ENCODE assay signal across 1 cellular context in the genomic region with DNA sequence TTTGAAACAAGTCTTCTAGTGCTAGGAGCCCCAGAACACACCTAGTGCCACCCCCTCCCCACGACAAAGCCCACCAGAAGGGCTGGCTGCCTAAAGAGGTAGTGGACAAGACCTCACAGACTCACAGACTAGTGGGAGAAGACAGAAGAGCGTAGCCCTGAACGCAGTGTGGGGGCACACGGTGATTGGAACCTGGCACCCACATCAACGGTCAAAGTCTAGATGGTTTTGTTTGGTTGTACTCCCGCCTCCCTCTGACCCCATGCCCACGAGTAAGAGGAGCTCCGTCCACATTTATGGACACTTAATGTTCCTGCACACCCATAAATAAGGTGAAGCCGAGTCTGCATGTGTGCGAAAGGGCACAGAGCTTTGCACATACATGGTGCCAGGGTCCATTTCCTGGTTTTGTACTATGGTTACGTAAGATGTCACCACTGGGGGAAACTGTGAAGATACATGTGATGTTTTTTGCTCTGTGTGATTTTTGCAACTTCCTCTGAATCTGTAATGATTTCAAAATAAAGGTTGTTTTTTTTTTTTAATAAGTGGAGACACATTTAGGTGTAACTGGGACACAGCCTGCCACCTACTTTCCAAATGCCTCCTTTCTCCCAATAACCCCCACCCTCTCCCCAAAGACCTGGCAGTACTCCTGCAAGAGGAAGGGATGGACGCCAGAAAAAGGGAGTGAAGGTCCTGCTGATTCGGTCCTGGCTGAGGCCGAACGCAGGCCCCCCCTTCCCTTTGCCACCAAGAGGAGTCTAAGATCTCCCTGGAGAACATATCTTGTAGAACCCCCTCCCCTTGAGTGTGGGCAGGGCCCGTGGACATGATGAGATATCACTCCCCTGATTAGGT.
TF ChIP-seq lines count a peak whose summit lies in the region.

No MANE protein-coding gene starts in this region.

TF ChIP-seq in liver, 16 proteins besides CTCF, POLR2A, EP300 and RAD21 (continued from another document):
- TF ChIP-seq, protein P1, sequence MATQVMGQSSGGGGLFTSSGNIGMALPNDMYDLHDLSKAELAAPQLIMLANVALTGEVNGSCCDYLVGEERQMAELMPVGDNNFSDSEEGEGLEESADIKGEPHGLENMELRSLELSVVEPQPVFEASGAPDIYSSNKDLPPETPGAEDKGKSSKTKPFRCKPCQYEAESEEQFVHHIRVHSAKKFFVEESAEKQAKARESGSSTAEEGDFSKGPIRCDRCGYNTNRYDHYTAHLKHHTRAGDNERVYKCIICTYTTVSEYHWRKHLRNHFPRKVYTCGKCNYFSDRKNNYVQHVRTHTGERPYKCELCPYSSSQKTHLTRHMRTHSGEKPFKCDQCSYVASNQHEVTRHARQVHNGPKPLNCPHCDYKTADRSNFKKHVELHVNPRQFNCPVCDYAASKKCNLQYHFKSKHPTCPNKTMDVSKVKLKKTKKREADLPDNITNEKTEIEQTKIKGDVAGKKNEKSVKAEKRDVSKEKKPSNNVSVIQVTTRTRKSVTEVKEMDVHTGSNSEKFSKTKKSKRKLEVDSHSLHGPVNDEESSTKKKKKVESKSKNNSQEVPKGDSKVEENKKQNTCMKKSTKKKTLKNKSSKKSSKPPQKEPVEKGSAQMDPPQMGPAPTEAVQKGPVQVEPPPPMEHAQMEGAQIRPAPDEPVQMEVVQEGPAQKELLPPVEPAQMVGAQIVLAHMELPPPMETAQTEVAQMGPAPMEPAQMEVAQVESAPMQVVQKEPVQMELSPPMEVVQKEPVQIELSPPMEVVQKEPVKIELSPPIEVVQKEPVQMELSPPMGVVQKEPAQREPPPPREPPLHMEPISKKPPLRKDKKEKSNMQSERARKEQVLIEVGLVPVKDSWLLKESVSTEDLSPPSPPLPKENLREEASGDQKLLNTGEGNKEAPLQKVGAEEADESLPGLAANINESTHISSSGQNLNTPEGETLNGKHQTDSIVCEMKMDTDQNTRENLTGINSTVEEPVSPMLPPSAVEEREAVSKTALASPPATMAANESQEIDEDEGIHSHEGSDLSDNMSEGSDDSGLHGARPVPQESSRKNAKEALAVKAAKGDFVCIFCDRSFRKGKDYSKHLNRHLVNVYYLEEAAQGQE (IDR thresholded peaks at IDR 0.05): peak; percentile 83
- TF ChIP-seq, protein P2, sequence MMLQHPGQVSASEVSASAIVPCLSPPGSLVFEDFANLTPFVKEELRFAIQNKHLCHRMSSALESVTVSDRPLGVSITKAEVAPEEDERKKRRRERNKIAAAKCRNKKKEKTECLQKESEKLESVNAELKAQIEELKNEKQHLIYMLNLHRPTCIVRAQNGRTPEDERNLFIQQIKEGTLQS (IDR thresholded peaks at IDR 0.05): peak; percentile 89
- TF ChIP-seq EGR1 (IDR thresholded peaks at IDR 0.05; ENCODE audit: low read depth in 2 of 2) (peak; percentile 87 to 96), SP1 (IDR thresholded peaks at IDR 0.05) (peak; percentile 100), FOXA2 (IDR thresholded peaks at IDR 0.05) (peak; percentile 85), RXRA (IDR thresholded peaks at IDR 0.05) (peak; percentile 99 to 100), JUND (IDR thresholded peaks at IDR 0.05) (peak; percentile 87 to 98), YY1 (IDR thresholded peaks at IDR 0.05) (peak; percentile 86), NR2F2 (IDR thresholded peaks at IDR 0.05) (peak; percentile 83), HNF4G (IDR thresholded peaks at IDR 0.05) (peak; percentile 99), TAF1 (conservative IDR thresholded peaks at IDR 0.05) (peak; percentile 73), HNF4A (conservative IDR thresholded peaks at IDR 0.05) (peak; percentile 98 to 99)
- TF ChIP-seq, protein P3, sequence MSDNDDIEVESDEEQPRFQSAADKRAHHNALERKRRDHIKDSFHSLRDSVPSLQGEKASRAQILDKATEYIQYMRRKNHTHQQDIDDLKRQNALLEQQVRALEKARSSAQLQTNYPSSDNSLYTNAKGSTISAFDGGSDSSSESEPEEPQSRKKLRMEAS (IDR thresholded peaks at IDR 0.05): peak; percentile 100
- TF ChIP-seq, protein P4, sequence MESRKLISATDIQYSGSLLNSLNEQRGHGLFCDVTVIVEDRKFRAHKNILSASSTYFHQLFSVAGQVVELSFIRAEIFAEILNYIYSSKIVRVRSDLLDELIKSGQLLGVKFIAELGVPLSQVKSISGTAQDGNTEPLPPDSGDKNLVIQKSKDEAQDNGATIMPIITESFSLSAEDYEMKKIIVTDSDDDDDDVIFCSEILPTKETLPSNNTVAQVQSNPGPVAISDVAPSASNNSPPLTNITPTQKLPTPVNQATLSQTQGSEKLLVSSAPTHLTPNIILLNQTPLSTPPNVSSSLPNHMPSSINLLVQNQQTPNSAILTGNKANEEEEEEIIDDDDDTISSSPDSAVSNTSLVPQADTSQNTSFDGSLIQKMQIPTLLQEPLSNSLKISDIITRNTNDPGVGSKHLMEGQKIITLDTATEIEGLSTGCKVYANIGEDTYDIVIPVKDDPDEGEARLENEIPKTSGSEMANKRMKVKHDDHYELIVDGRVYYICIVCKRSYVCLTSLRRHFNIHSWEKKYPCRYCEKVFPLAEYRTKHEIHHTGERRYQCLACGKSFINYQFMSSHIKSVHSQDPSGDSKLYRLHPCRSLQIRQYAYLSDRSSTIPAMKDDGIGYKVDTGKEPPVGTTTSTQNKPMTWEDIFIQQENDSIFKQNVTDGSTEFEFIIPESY (IDR thresholded peaks at IDR 0.05): peak; percentile 96
